Comparison of ENCODE assay signal across 2 cellular contexts in the genomic region with DNA sequence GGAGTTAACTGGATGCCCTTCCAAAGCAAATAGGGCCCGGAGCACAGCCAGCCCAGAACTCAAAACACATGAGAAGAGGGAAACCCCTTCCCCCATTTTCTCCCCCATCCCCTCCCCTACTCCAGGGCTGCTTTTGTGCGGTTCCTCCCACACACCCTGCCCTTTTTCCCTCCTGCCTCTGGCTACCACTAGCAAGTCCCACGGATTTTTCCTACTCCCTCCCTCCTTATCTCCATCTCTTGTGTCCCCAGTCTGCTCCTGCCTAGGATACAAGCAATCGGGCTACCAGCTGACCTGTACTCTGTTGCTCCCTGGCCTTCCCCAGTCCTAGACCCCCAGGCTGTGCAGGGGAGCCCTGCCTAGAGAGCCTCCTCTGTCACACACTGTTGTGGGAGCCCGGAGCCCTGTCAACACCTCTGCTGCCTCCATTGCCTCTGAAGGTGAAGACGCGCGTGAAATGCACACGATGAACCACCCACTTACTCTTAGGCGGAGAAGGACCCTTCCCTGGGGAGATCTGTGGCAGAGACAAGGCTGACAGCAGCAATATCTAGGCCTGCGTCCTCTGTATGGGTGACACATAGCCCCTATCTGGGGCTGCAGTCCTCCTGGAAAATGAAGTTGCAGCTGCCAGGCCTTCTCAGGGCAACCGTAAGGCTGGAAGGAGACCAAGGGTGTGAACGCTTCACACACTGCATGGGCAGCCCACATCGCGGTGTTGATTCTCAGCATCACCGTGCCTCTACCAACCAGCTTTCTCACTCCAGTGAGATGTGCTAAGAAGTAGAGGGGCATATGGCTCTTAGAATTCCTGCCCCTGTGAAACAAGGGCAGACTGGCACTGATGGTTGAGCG.
TF ChIP-seq lines count a peak whose summit lies in the region.

No MANE protein-coding gene starts in this region.

TF ChIP-seq in HEK293, 187 proteins besides CTCF, POLR2A, EP300 and RAD21:
- TF ChIP-seq, protein P1, sequence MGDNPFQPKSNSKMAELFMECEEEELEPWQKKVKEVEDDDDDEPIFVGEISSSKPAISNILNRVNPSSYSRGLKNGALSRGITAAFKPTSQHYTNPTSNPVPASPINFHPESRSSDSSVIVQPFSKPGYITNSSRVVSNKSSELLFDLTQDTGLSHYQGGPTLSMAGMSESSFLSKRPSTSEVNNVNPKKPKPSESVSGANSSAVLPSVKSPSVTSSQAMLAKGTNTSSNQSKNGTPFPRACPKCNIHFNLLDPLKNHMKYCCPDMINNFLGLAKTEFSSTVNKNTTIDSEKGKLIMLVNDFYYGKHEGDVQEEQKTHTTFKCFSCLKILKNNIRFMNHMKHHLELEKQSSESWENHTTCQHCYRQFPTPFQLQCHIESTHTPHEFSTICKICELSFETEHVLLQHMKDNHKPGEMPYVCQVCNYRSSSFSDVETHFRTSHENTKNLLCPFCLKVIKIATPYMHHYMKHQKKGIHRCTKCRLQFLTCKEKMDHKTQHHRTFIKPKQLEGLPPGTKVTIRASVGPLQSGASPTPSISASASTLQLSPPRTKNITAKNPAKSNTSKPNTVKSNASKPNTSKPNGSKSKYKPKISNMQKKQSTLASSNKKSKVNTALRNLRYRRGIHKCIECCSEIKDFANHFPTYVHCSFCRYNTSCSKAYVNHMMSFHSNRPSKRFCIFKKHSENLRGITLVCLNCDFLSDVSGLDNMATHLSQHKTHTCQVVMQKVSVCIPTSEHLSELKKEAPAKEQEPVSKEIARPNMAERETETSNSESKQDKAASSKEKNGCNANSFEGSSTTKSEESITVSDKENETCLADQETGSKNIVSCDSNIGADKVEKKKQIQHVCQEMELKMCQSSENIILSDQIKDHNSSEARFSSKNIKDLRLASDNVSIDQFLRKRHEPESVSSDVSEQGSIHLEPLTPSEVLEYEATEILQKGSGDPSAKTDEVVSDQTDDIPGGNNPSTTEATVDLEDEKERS (tag by site-specific recombination; IDR thresholded peaks at IDR 0.05): no peak
- TF ChIP-seq ZNF629 (tag by site-specific recombination; IDR thresholded peaks at IDR 0.05): no peak
- peak; percentile 79 for TF ChIP-seq EGR2 (tag by site-specific recombination; IDR thresholded peaks at IDR 0.05; ENCODE audit: low read depth)
- TF ChIP-seq ZNF302 (tag by site-specific recombination; IDR thresholded peaks at IDR 0.05; ENCODE audit: low read depth): no peak
- TF ChIP-seq ZNF175 (tag by site-specific recombination; IDR thresholded peaks at IDR 0.05): no peak
- TF ChIP-seq ZFHX2 (tag by site-specific recombination; conservative IDR thresholded peaks at IDR 0.05): peak; percentile 84

TF ChIP-seq in SK-N-SH, 30 proteins besides CTCF, POLR2A, EP300 and RAD21 (continued from another document):
- TF ChIP-seq, protein P2, sequence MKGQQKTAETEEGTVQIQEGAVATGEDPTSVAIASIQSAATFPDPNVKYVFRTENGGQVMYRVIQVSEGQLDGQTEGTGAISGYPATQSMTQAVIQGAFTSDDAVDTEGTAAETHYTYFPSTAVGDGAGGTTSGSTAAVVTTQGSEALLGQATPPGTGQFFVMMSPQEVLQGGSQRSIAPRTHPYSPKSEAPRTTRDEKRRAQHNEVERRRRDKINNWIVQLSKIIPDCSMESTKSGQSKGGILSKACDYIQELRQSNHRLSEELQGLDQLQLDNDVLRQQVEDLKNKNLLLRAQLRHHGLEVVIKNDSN (IDR thresholded peaks at IDR 0.05; ENCODE audit: borderline replicate concordance, low read depth): no peak
- no peak for TF ChIP-seq MEF2A (IDR thresholded peaks at IDR 0.05; ENCODE audit: borderline replicate concordance, low read depth)
